9 cellular contexts compared by ENCODE assay signal in the genomic region with DNA sequence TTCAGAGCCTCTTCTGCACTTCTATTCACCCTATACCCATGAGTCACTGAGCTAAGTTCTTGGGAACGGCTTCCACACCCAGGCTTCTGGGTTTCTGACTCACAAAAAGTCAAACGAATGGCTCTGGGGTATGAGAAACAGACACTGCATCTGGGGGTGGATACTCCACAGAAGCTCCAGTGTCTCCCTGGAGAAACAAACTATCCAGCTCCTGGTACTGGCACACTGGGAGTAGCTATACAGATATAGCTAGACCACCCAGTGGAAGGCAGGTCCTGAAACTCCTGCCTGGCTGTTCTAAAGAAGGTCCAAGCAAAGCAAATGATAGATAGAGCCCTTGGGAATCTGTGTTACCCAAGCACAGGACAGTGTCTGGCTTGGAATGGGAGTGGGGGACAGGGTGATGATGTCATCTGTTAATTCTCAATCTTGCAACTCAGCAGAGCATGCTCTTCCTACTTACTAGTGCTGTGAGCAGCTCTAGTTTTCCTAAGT.
DNase-seq lines count a peak whose midpoint lies in the region; ATAC-seq and TF ChIP-seq lines count a peak whose summit lies in the region.
"Had no signal": no experiment of that assay in that cellular context is flagged by ENCODE, and none has a peak within 500 bp of the region (broad histone marks: within the 10 kb centered on the region; RNA-seq: fewer than 3 reads in every experiment).

No MANE protein-coding gene starts in this region.

- H3K27me3 Mint-ChIP-seq in stimulated activated naive CD8-positive, alpha-beta T cell treated with anti-CD3 and anti-CD28 coated beads, Interleukin-15, amount 100 ng/mL, for 72 hours: peaks cover 15% of the 10 kb centered on the region
- peaks cover 35 to 39% of the 10 kb centered on the region in 2 donors for H3K27me3 Mint-ChIP-seq in effector memory CD8-positive, alpha-beta T cell

- no peak for DNase-seq in stimulated activated naive CD8-positive, alpha-beta T cell treated with anti-CD3 and anti-CD28 coated beads, Interleukin-15, Interleukin-2, amounts not matched to agents 100 U/mL and 50 U/mL, for 24 hours
- DNase-seq in stimulated activated naive CD8-positive, alpha-beta T cell treated with anti-CD3 and anti-CD28 coated beads, Interleukin-15, amount 100 ng/mL, for 72 hours: no peak
- DNase-seq in epithelial cell of esophagus (ENCODE audit: low read depth) (peak; percentile 97), NCI-H748 treated with DMSO at 0.1 percent for 48 hours (lab: John Stamatoyannopoulos, UW) (no peak), GM13977 (ENCODE audit: low spot score) (no peak)
- DNase-seq in effector memory CD8-positive, alpha-beta T cell: no peak
- DNase-seq: RPMI8226 had no signal

- H3K9ac ChIP-seq in mucosa of stomach (ENCODE audit: low read length): peak overlapping the region; percentile 16

- H3K36me3 ChIP-seq in mucosa of stomach (ENCODE audit: control insufficient read depth, insufficient read depth, low read length): no peaks in the 10 kb centered on the region

- H3K4me1 Mint-ChIP-seq in stimulated activated naive CD8-positive, alpha-beta T cell treated with anti-CD3 and anti-CD28 coated beads, Interleukin-15, amount 100 ng/mL, for 72 hours: peaks cover 29% of the 10 kb centered on the region
- H3K4me1 Mint-ChIP-seq in effector memory CD8-positive, alpha-beta T cell (ENCODE audit: low read depth in 2 of 2): no peaks in the 10 kb centered on the region

- H3K4me3 ChIP-seq in epithelial cell of esophagus (ENCODE audit: low read length) (no peak overlapping the region), mucosa of stomach (ENCODE audit: low read length) (no peak overlapping the region)

- ATAC-seq in stimulated activated naive CD8-positive, alpha-beta T cell treated with anti-CD3 and anti-CD28 coated beads, Interleukin-15, Interleukin-2, amounts not matched to agents 100 U/mL and 50 U/mL, for 24 hours: peak; percentile 75
- ATAC-seq in stimulated activated naive CD8-positive, alpha-beta T cell treated with anti-CD3 and anti-CD28 coated beads, Interleukin-15, amount 100 ng/mL, for 72 hours: no peak
- ATAC-seq in effector memory CD8-positive, alpha-beta T cell (replicated peaks): no peak
- no peak for ATAC-seq in GM21529 (IDR thresholded peaks at IDR 0.05; ENCODE audit: unreplicated experiment)

- no peaks in the 10 kb centered on the region for H3K27me3 ChIP-seq in mucosa of stomach (ENCODE audit: control insufficient read depth, insufficient read depth, low read length)

- no peaks in the 10 kb centered on the region for H3K9me3 ChIP-seq in mucosa of stomach (ENCODE audit: control insufficient read depth, low read length)

- H3K4me1 ChIP-seq in mucosa of stomach (ENCODE audit: control insufficient read depth, insufficient read depth, low read length): peaks cover 51% of the 10 kb centered on the region

- no peaks in the 10 kb centered on the region for H3K9me3 Mint-ChIP-seq in stimulated activated naive CD8-positive, alpha-beta T cell treated with anti-CD3 and anti-CD28 coated beads, Interleukin-15, amount 100 ng/mL, for 72 hours
- H3K9me3 Mint-ChIP-seq in effector memory CD8-positive, alpha-beta T cell: no peaks in the 10 kb centered on the region

- no peak overlapping the region for H3K27ac Mint-ChIP-seq in stimulated activated naive CD8-positive, alpha-beta T cell treated with anti-CD3 and anti-CD28 coated beads, Interleukin-15, amount 100 ng/mL, for 72 hours
- no peak overlapping the region for H3K27ac Mint-ChIP-seq in effector memory CD8-positive, alpha-beta T cell

- in situ Hi-C loops in GM13977 (cut with MboI; ENCODE audit: low pct_unique_long_range_greater_than_20kb, low sequenced_read_pairs, unreplicated experiment): no loop called here

- TF ChIP-seq CTCF in epithelial cell of esophagus (IDR thresholded peaks at IDR 0.05; ENCODE audit: insufficient read depth, low read depth, low read length, missing control alignments) (no peak), GM13977 (IDR thresholded peaks at IDR 0.05; ENCODE audit: extremely low read depth, insufficient read depth, missing control alignments) (no peak)

- H3K4me3 Mint-ChIP-seq in stimulated activated naive CD8-positive, alpha-beta T cell treated with anti-CD3 and anti-CD28 coated beads, Interleukin-15, amount 100 ng/mL, for 72 hours: no peak overlapping the region
- no peak overlapping the region for H3K4me3 Mint-ChIP-seq in effector memory CD8-positive, alpha-beta T cell

- no peaks in the 10 kb centered on the region for H3K36me3 Mint-ChIP-seq in effector memory CD8-positive, alpha-beta T cell (ENCODE audit: insufficient read depth)
